In genomic region chr7:150378853-150379589, GRCh38 we compare ENCODE assay signal across 8 cellular contexts. TPM values are rescaled to one million over a fixed set of nuclear protein-coding genes. Genes with fewer than 3 reads are reported as not detected.
A peak's percentile ranks its signal among the peaks of the same experiment; 100 is the strongest.
DNase-seq lines count a peak whose midpoint lies in the region; ATAC-seq and TF ChIP-seq lines count a peak whose summit lies in the region.

Gene ZNF775, plus strand, starts transcription at chr7:150379330. Its CDS starts 9,141 bp downstream, at chr7:150388471.

- peak within 1 kb of the TSS; percentile 94 for H2AK9ac ChIP-seq in IMR-90 (replicated peaks; ENCODE audit: low read depth, low read length, poor library complexity)

- H4K91ac ChIP-seq in IMR-90 (ENCODE audit: insufficient read depth, low read depth, low read length): peak within 1 kb of the TSS; percentile 91

- peak within 1 kb of the TSS; percentile 47 for H2BK120ac ChIP-seq in IMR-90 (ENCODE audit: low read depth, low read length)

- ATAC-seq in GM21528 (IDR thresholded peaks at IDR 0.05; ENCODE audit: low FRiP score, unreplicated experiment) (peak; percentile 72), IMR-90 (ENCODE audit: low read depth) (peak; percentile 97)

- H3K27me3 ChIP-seq in IMR-90 (ENCODE audit: control insufficient read depth, insufficient read depth, low read length) (no peaks in the 10 kb centered on the region), OCI-LY3 (ENCODE audit: low read depth, low read length) (no peaks in the 10 kb centered on the region), mononuclear cell (ENCODE audit: insufficient read depth, low read length) (no peaks in the 10 kb centered on the region)

- in situ Hi-C loops in IMR-90 (cut with MboI; ENCODE audit: low sequenced_read_pairs): no loop called here

- H4K8ac ChIP-seq in IMR-90 (ENCODE audit: low read depth in 2 of 2, low read length in 2 of 2): peak within 1 kb of the TSS; percentile 76 to 93

- no peak for TF ChIP-seq RAD21 in IMR-90 (IDR thresholded peaks at IDR 0.05; ENCODE audit: low read length)

- H4K5ac ChIP-seq in IMR-90 (ENCODE audit: low read depth, low read length): peak within 1 kb of the TSS; percentile 79

- H3K27ac ChIP-seq in IMR-90 (ENCODE audit: insufficient read depth, low read length) (peak within 1 kb of the TSS; percentile 81), OCI-LY3 (ENCODE audit: low read length) (peak within 1 kb of the TSS; percentile 93)

- no peak for TF ChIP-seq CTCF in IMR-90 (conservative IDR thresholded peaks at IDR 0.05; ENCODE audit: low read depth, low read length)
- TF ChIP-seq CTCF in OCI-LY3 (IDR thresholded peaks at IDR 0.05; ENCODE audit: low read depth, low read length): no peak
- TF ChIP-seq CTCF in epithelial cell of esophagus (IDR thresholded peaks at IDR 0.05; ENCODE audit: insufficient read depth, low read depth, low read length, missing control alignments): no peak

- H3K23ac ChIP-seq in IMR-90 (ENCODE audit: low read depth, low read length): peak within 1 kb of the TSS; percentile 87

- POLR2A ChIA-PET in IMR-90 (lab: Charles Lee; ENCODE audit: unreplicated experiment): no interaction called here

- peak within 1 kb of the TSS; percentile 77 for H2BK5ac ChIP-seq in IMR-90 (ENCODE audit: low read depth, low read length, poor library complexity, severe bottlenecking)

- 0% methylated on average over 15 of the region's 79 CpGs; no CpG with 5 or more reads in 1 of the 2 experiments for WGBS in IMR-90 (ENCODE audit: extremely low coverage in 2 of 2, insufficient read length in 1 of 2), 2 experiments

- H3K79me2 ChIP-seq in OCI-LY3 (ENCODE audit: low read length): peaks cover 79% of the 10 kb centered on the region

- H2BK20ac ChIP-seq in IMR-90 (ENCODE audit: low read depth, low read length): no peak within 1 kb of the TSS

- peak within 1 kb of the TSS; percentile 86 for H3K56ac ChIP-seq in IMR-90 (ENCODE audit: extremely low read depth, insufficient read depth, low read length)

- peaks cover 10% of the 10 kb centered on the region for H3K4me1 ChIP-seq in IMR-90 (ENCODE audit: control insufficient read depth, insufficient read depth, low read length)
- peaks cover 81% of the 10 kb centered on the region for H3K4me1 ChIP-seq in OCI-LY3 (ENCODE audit: low read length)
- H3K4me1 ChIP-seq in mononuclear cell (ENCODE audit: insufficient read depth, low read length): peaks cover 39% of the 10 kb centered on the region

- H2AK5ac ChIP-seq in IMR-90 (ENCODE audit: low read depth, low read length): peak within 1 kb of the TSS; percentile 85

- peak within 1 kb of the TSS; percentile 83 for H3K14ac ChIP-seq in IMR-90 (replicated peaks; ENCODE audit: low read depth, low read length)

- dilution Hi-C loops in IMR-90 (cut with HindIII; ENCODE audit: low sequenced_read_pairs, unreplicated experiment): no loop called here

- peak within 1 kb of the TSS; percentile 93 for H3K4me3 ChIP-seq in IMR-90 (ENCODE audit: insufficient read depth, low read depth, low read length)
- H3K4me3 ChIP-seq in OCI-LY3 (ENCODE audit: low read length): peak within 1 kb of the TSS; percentile 93
- H3K4me3 ChIP-seq in epithelial cell of esophagus (ENCODE audit: low read length): peak within 1 kb of the TSS; percentile 66
- H3K4me3 ChIP-seq in mononuclear cell (ENCODE audit: low read length): peak within 1 kb of the TSS; percentile 78

- H3K9ac ChIP-seq in IMR-90 (ENCODE audit: low read depth, low read length) (peak within 1 kb of the TSS; percentile 96), OCI-LY3 (ENCODE audit: low read length) (peak within 1 kb of the TSS; percentile 98)

- peak; percentile 93 for DNase-seq in DMS 273 treated with DMSO at 0.1 percent for 48 hours (lab: John Stamatoyannopoulos, UW)
- peak; percentile 89 for DNase-seq in IMR-90
- DNase-seq in activated T-cell treated with anti-CD3 and anti-CD28 coated beads for 24 hours (ENCODE audit: low read depth): peak; percentile 87
- peak; percentile 94 for DNase-seq in epithelial cell of esophagus (ENCODE audit: low read depth)
- DNase-seq in stimulated activated CD8-positive, alpha-beta memory T cell treated with anti-CD3 and anti-CD28 coated beads, Interleukin-2, amount 100 ng/mL, for 1 hour (ENCODE audit: low read depth in 2 of 2): peak; percentile 80 to 85

- H3K79me1 ChIP-seq in IMR-90 (ENCODE audit: low read depth in 1 of 2, low read length in 2 of 2): peaks cover 22 to 48% of the 10 kb centered on the region in 2 experiments

- intact Hi-C loops in IMR-90 (cut with micrococcal nuclease): loop anchor here (2.0 kb wide), 1 partner anchor 42 kb away; no protein-coding TSS in a partner anchor

- H3K36me3 ChIP-seq in IMR-90 (ENCODE audit: control insufficient read depth, insufficient read depth, low read length): peaks cover 6% of the 10 kb centered on the region; the same call in 1 of the 2 replicates
- H3K36me3 ChIP-seq in OCI-LY3 (replicated peaks; ENCODE audit: low read depth, low read length): peaks cover 13% of the 10 kb centered on the region

- peak within 1 kb of the TSS; percentile 71 for H3K18ac ChIP-seq in IMR-90 (ENCODE audit: low read depth, low read length)

- H4K20me1 ChIP-seq in IMR-90 (ENCODE audit: insufficient read depth, low read length) (peaks cover 7% of the 10 kb centered on the region; the same call in 1 of the 2 replicates), OCI-LY3 (ENCODE audit: insufficient read depth, low read length) (peaks cover 7% of the 10 kb centered on the region)

- no peaks in the 10 kb centered on the region for H3K9me3 ChIP-seq in IMR-90 (ENCODE audit: control insufficient read depth, insufficient read depth, low read length)
- no peaks in the 10 kb centered on the region for H3K9me3 ChIP-seq in OCI-LY3 (ENCODE audit: insufficient read depth, low read length)
- H3K9me3 ChIP-seq in mononuclear cell (ENCODE audit: low read depth, low read length): no peaks in the 10 kb centered on the region

- no peak within 1 kb of the TSS for H2BK15ac ChIP-seq in IMR-90 (ENCODE audit: low read depth, low read length)

- BruUV-seq in IMR-90 (replicated peaks; lab: Mats Ljungman, UMichigan): no TSS peak

- CTCF ChIA-PET in IMR-90 (lab: Yijun Ruan, JAX): no interaction called here

- peak within 1 kb of the TSS; percentile 90 for H3K4ac ChIP-seq in IMR-90 (ENCODE audit: low read depth, low read length)

- peak within 1 kb of the TSS; percentile 94 for H2AFZ ChIP-seq in IMR-90 (replicated peaks; ENCODE audit: low read length, poor library complexity)
- H2AFZ ChIP-seq in OCI-LY3 (ENCODE audit: low read depth, low read length): no peak within 1 kb of the TSS

- H3K4me2 ChIP-seq in IMR-90 (ENCODE audit: low read depth, low read length): peak within 1 kb of the TSS; percentile 94
- H3K4me2 ChIP-seq in OCI-LY3 (ENCODE audit: low read length): peak within 1 kb of the TSS; percentile 95

- peaks cover 16% of the 10 kb centered on the region; the same call in 1 of the 2 replicates for H3K9me1 ChIP-seq in IMR-90 (ENCODE audit: insufficient read depth, low read length)

- peak; percentile 52; the same call in 1 of the 2 replicates for TF ChIP-seq POLR2A in IMR-90 (IDR thresholded peaks at IDR 0.05; ENCODE audit: low read depth, low read length)

TF ChIP-seq in IMR-90, 13 proteins besides CTCF, POLR2A, EP300 and RAD21:
- no peak for TF ChIP-seq NFE2L2 (IDR thresholded peaks at IDR 0.05; ENCODE audit: low read depth, low read length)
- TF ChIP-seq MXI1 (IDR thresholded peaks at IDR 0.05; ENCODE audit: borderline replicate concordance, low read depth, low read length): no peak
- no peak for TF ChIP-seq ELK1 (IDR thresholded peaks at IDR 0.05; ENCODE audit: borderline replicate concordance, low read depth, low read length)
- TF ChIP-seq SMC3 (IDR thresholded peaks at IDR 0.05; ENCODE audit: low read depth, low read length): no peak
- TF ChIP-seq FOS (IDR thresholded peaks at IDR 0.05; ENCODE audit: low read depth, low read length): peak; percentile 84
- TF ChIP-seq RCOR1 (IDR thresholded peaks at IDR 0.05; ENCODE audit: insufficient replicate concordance, low read length): no peak
- no peak for TF ChIP-seq MAFK (IDR thresholded peaks at IDR 0.05; ENCODE audit: low read depth, low read length)
- peak; percentile 96 for TF ChIP-seq USF2 (IDR thresholded peaks at IDR 0.05; ENCODE audit: low read depth, low read length)
- TF ChIP-seq CEBPB (IDR thresholded peaks at IDR 0.05; ENCODE audit: low read depth, low read length): no peak
- no peak for TF ChIP-seq CHD1 (IDR thresholded peaks at IDR 0.05; ENCODE audit: low read depth, low read length)
- no peak for TF ChIP-seq BHLHE40 (IDR thresholded peaks at IDR 0.05; ENCODE audit: low read depth, low read length)
- TF ChIP-seq RFX5 (IDR thresholded peaks at IDR 0.05; ENCODE audit: low read depth, low read length): no peak
- TF ChIP-seq MAZ (IDR thresholded peaks at IDR 0.05; ENCODE audit: borderline replicate concordance, low read depth, low read length): peak; percentile 62; the same call in 1 of the 2 replicates

RNA-seq across cellular contexts. Expression of gene ZNF775, which starts in this region (rescaled TPM):
- total RNA-seq in IMR-90 (2012; rRNA removed): 1.4 TPM in 2 replicates
- polyA plus RNA-seq in IMR-90 (2012; rRNA removed): 2.6 and 4.0 TPM in 2 replicates
- 2.1 and 5.8 TPM in 2 replicates for polyA plus RNA-seq in IMR-90 (2012; cell fraction: cytosol; rRNA removed)
- 2.2 and 7.1 TPM in 2 replicates for polyA plus RNA-seq in IMR-90 (2012; cell fraction: nucleus; rRNA removed; ENCODE audit: low replicate concordance)
- total RNA-seq in mononuclear cell: 0.94 TPM

Comparison
In these comparisons a context has a peak if more than half of its experiments do, and no peak if none do; other contexts are left out.
1. Peak in every context shown above with its lines: DNase-seq, ATAC-seq, H3K4me3 ChIP-seq and H3K27ac ChIP-seq.